In the genomic region with DNA sequence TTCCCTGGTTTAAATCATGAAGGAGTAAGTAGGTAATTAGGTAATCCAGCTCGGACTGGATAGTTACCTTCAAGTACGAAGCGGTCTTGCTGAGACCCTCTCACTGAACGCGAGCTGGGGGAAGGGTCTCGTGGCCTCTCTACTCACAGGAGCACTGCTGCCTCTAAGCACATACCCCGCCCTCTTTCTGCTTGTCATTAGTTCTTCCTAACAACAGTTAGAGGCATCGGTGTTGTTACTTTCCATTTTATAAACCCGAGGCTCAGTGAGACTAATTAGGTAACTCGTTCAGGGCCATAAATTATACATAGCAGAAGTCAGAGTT, we compare ENCODE assay signal across 1 cellular context.
TF ChIP-seq lines count a peak whose summit lies in the region.

No MANE protein-coding gene starts in this region.

TF ChIP-seq in SK-N-SH treated with all-trans-retinoic acid at 6 μM for 48 hours, 23 proteins besides CTCF, POLR2A, EP300 and RAD21 (continued from another document):
- TF ChIP-seq, protein P1, sequence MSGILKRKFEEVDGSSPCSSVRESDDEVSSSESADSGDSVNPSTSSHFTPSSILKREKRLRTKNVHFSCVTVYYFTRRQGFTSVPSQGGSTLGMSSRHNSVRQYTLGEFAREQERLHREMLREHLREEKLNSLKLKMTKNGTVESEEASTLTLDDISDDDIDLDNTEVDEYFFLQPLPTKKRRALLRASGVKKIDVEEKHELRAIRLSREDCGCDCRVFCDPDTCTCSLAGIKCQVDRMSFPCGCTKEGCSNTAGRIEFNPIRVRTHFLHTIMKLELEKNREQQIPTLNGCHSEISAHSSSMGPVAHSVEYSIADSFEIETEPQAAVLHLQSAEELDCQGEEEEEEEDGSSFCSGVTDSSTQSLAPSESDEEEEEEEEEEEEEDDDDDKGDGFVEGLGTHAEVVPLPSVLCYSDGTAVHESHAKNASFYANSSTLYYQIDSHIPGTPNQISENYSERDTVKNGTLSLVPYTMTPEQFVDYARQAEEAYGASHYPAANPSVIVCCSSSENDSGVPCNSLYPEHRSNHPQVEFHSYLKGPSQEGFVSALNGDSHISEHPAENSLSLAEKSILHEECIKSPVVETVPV (CRISPR knock-in tag; IDR thresholded peaks at IDR 0.05) = no peak
- no peak for TF ChIP-seq BACH2 (CRISPR knock-in tag; IDR thresholded peaks at IDR 0.05; ENCODE audit: borderline replicate concordance)
- TF ChIP-seq GLIS3 (CRISPR knock-in tag; IDR thresholded peaks at IDR 0.05) = no peak
- TF ChIP-seq, protein P2, sequence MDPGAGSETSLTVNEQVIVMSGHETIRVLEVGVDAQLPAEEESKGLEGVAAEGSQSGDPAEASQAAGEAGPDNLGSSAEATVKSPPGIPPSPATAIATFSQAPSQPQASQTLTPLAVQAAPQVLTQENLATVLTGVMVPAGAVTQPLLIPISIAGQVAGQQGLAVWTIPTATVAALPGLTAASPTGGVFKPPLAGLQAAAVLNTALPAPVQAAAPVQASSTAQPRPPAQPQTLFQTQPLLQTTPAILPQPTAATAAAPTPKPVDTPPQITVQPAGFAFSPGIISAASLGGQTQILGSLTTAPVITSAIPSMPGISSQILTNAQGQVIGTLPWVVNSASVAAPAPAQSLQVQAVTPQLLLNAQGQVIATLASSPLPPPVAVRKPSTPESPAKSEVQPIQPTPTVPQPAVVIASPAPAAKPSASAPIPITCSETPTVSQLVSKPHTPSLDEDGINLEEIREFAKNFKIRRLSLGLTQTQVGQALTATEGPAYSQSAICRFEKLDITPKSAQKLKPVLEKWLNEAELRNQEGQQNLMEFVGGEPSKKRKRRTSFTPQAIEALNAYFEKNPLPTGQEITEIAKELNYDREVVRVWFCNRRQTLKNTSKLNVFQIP (CRISPR knock-in tag; IDR thresholded peaks at IDR 0.05; ENCODE audit: borderline replicate concordance, low read depth) = no peak
- TF ChIP-seq ISL1 (CRISPR knock-in tag; IDR thresholded peaks at IDR 0.05) = no peak
- no peak for TF ChIP-seq PPARA (CRISPR knock-in tag; IDR thresholded peaks at IDR 0.05; ENCODE audit: borderline replicate concordance)
- TF ChIP-seq ZFP30 (CRISPR knock-in tag; IDR thresholded peaks at IDR 0.05) = no peak
- TF ChIP-seq, protein P3, sequence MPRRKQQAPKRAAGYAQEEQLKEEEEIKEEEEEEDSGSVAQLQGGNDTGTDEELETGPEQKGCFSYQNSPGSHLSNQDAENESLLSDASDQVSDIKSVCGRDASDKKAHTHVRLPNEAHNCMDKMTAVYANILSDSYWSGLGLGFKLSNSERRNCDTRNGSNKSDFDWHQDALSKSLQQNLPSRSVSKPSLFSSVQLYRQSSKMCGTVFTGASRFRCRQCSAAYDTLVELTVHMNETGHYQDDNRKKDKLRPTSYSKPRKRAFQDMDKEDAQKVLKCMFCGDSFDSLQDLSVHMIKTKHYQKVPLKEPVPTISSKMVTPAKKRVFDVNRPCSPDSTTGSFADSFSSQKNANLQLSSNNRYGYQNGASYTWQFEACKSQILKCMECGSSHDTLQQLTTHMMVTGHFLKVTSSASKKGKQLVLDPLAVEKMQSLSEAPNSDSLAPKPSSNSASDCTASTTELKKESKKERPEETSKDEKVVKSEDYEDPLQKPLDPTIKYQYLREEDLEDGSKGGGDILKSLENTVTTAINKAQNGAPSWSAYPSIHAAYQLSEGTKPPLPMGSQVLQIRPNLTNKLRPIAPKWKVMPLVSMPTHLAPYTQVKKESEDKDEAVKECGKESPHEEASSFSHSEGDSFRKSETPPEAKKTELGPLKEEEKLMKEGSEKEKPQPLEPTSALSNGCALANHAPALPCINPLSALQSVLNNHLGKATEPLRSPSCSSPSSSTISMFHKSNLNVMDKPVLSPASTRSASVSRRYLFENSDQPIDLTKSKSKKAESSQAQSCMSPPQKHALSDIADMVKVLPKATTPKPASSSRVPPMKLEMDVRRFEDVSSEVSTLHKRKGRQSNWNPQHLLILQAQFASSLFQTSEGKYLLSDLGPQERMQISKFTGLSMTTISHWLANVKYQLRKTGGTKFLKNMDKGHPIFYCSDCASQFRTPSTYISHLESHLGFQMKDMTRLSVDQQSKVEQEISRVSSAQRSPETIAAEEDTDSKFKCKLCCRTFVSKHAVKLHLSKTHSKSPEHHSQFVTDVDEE (CRISPR knock-in tag; IDR thresholded peaks at IDR 0.05) = no peak
- no peak for TF ChIP-seq CSDC2 (CRISPR knock-in tag; IDR thresholded peaks at IDR 0.05)
- TF ChIP-seq, protein P4, sequence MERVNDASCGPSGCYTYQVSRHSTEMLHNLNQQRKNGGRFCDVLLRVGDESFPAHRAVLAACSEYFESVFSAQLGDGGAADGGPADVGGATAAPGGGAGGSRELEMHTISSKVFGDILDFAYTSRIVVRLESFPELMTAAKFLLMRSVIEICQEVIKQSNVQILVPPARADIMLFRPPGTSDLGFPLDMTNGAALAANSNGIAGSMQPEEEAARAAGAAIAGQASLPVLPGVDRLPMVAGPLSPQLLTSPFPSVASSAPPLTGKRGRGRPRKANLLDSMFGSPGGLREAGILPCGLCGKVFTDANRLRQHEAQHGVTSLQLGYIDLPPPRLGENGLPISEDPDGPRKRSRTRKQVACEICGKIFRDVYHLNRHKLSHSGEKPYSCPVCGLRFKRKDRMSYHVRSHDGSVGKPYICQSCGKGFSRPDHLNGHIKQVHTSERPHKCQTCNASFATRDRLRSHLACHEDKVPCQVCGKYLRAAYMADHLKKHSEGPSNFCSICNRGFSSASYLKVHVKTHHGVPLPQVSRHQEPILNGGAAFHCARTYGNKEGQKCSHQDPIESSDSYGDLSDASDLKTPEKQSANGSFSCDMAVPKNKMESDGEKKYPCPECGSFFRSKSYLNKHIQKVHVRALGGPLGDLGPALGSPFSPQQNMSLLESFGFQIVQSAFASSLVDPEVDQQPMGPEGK (CRISPR knock-in tag; IDR thresholded peaks at IDR 0.05; ENCODE audit: borderline replicate concordance) = no peak
- no peak for TF ChIP-seq ARNTL (CRISPR knock-in tag; IDR thresholded peaks at IDR 0.05; ENCODE audit: borderline replicate concordance, low read depth)
